8 cellular contexts compared by ENCODE assay signal in genomic region chr14:77301103-77301502, GRCh38. TPM values are rescaled to one million over a fixed set of nuclear protein-coding genes. Genes with fewer than 3 reads are reported as not detected.
DNase-seq lines count a peak whose midpoint lies in the region; ATAC-seq and TF ChIP-seq lines count a peak whose summit lies in the region.

No MANE protein-coding gene starts in this region.

- peaks cover 6% of the 10 kb centered on the region for H3K36me3 Mint-ChIP-seq in CD4-positive, alpha-beta T cell (ENCODE audit: low read depth)
- peaks cover 44% of the 10 kb centered on the region for H3K36me3 Mint-ChIP-seq in nephron progenitor cell (ENCODE audit: low read depth)

- no peak overlapping the region for H3K27ac Mint-ChIP-seq in CD4-positive, alpha-beta T cell
- H3K27ac Mint-ChIP-seq in nephron progenitor cell = no peak overlapping the region

- H3K4me1 Mint-ChIP-seq in CD4-positive, alpha-beta T cell (ENCODE audit: low read depth) = no peaks in the 10 kb centered on the region
- peaks cover 15% of the 10 kb centered on the region for H3K4me1 Mint-ChIP-seq in nephron progenitor cell

- no peaks in the 10 kb centered on the region for H3K9me3 ChIP-seq in CD4-positive, alpha-beta T cell (ENCODE audit: control insufficient read depth, low read length)
- no peaks in the 10 kb centered on the region for H3K9me3 ChIP-seq in HAP-1

- in situ Hi-C loops in HAP-1 (cut with MboI; ENCODE audit: low sequenced_read_pairs) = no loop called here

- no peaks in the 10 kb centered on the region for H3K27me3 ChIP-seq in CD4-positive, alpha-beta T cell (ENCODE audit: control insufficient read depth, insufficient read depth, low read length)
- H3K27me3 ChIP-seq in HAP-1 (ENCODE audit: low read depth) = no peaks in the 10 kb centered on the region

- POLR2A ChIA-PET in CD4-positive, alpha-beta T cell (lab: Charles Lee) = no interaction called here

- H3K4me1 ChIP-seq in HAP-1 = peaks cover 11% of the 10 kb centered on the region

- TF ChIP-seq CTCF in CD4-positive, alpha-beta T cell (IDR thresholded peaks at IDR 0.05) = peak; percentile 60
- TF ChIP-seq CTCF in fibroblast of mammary gland (conservative IDR thresholded peaks at IDR 0.05; ENCODE audit: control insufficient read depth, insufficient read depth, low read depth, low read length) (peak; percentile 91), nephron progenitor cell (IDR thresholded peaks at IDR 0.05) (peak; percentile 67)

- intact Hi-C loops in CD4-positive, alpha-beta T cell (cut with DNase I, micrococcal nuclease) = loop anchor here (2.0 to 5.0 kb wide), 3 partner anchors 250 to 1296 kb away; no protein-coding TSS in a partner anchor

- no peak overlapping the region for H3K4me3 ChIP-seq in HAP-1
- no peak overlapping the region for H3K4me3 ChIP-seq in fibroblast of mammary gland (ENCODE audit: control insufficient read depth, low read depth, low read length)

- no peaks in the 10 kb centered on the region for H3K9me3 Mint-ChIP-seq in CD4-positive, alpha-beta T cell
- no peaks in the 10 kb centered on the region for H3K9me3 Mint-ChIP-seq in nephron progenitor cell

- H3K27ac ChIP-seq in CD4-positive, alpha-beta T cell (ENCODE audit: low read depth, low read length) = no peak overlapping the region
- peak overlapping the region; percentile 99 for H3K27ac ChIP-seq in temporal lobe (ENCODE audit: low read depth, low read length)

- peak; percentile 27 to 56 (median 32) for DNase-seq in CD4-positive, alpha-beta T cell
- DNase-seq in HAP-1 (ENCODE audit: low spot score in 2 of 2) (peak; percentile 50 to 83), NOMO-1 (lab: John Stamatoyannopoulos, UW; ENCODE audit: unreplicated experiment in 2 of 2) (peak; percentile 8 to 50), fibroblast of mammary gland (ENCODE audit: low read depth) (peak; percentile 87), nephron progenitor cell (peak; percentile 83)
- DNase-seq in activated T-cell treated with anti-CD3 and anti-CD28 coated beads, Interleukin-2, amount 50 U/mL, for 1 hour = peak; percentile 53

- H3K27me3 Mint-ChIP-seq in CD4-positive, alpha-beta T cell = no peaks in the 10 kb centered on the region
- no peaks in the 10 kb centered on the region for H3K27me3 Mint-ChIP-seq in nephron progenitor cell (ENCODE audit: low read depth, poor library complexity)

- no peaks in the 10 kb centered on the region for H3K36me3 ChIP-seq in HAP-1 (replicated peaks)

- H3K4me3 Mint-ChIP-seq in CD4-positive, alpha-beta T cell = no peak overlapping the region
- no peak overlapping the region for H3K4me3 Mint-ChIP-seq in nephron progenitor cell

- peak; percentile 48 for ATAC-seq in CD4-positive, alpha-beta T cell (ENCODE audit: poor library complexity)
- ATAC-seq in HG03097 (IDR thresholded peaks at IDR 0.05; ENCODE audit: low FRiP score, unreplicated experiment) = no peak

- CTCF ChIA-PET in CD4-positive, alpha-beta T cell (lab: Charles Lee) = interaction anchor here (1.3 to 3.0 kb wide), 2 partner anchors 8 to 14 kb away, joined by 4 to 18 read pairs; no protein-coding TSS in a partner anchor

RNA-seq across cellular contexts. Expression of gene POMT2, which starts 19.6 kb away (rescaled TPM):
- 1 to 10 TPM; 7.6 to 8.2 TPM for total RNA-seq in CD4-positive, alpha-beta T cell
- 13.8 TPM for total RNA-seq in temporal lobe

RNA-seq across cellular contexts. Expression of gene GSTZ1, which starts 19.7 kb away (rescaled TPM):
- 1 to 10 TPM; 5.6 to 5.7 TPM for total RNA-seq in CD4-positive, alpha-beta T cell
- 1.7 TPM for total RNA-seq in temporal lobe

RNA-seq across cellular contexts. Expression of gene NGB, which starts 30.1 kb away (rescaled TPM):
- not detected for total RNA-seq in CD4-positive, alpha-beta T cell
- 4.9 TPM for total RNA-seq in temporal lobe

Comparison
In these comparisons a context has a peak if more than half of its experiments do, and no peak if none do; other contexts are left out.
1. DNase-seq: peak in every context shown above with its lines; median percentile 87 in fibroblast of mammary gland; 83 in nephron progenitor cell; 66 in HAP-1; 53 in activated T-cell treated with anti-CD3 and anti-CD28 coated beads, Interleukin-2, amount 50 U/mL, for 1 hour; 32 in CD4-positive, alpha-beta T cell; 29 in NOMO-1.